Comparison of ENCODE assay signal across 34 cellular contexts in the genomic region with DNA sequence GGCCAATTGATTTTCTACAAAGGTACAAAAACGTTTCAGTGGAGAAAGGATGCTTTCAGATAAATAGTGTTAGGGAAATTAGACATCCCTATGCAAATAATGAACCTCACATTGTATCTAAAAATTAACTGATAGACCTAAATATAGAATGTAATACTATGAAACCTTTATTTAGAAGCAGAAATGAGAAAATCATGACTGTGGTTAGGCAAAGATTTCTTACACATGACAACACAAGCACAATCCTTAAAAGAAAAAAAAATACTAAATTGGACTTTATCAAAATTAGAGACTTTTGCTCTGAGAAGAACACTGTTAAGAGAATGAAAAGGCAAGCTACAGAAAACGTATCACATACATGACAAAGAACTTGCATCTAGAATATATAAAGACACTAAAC. TPM values are rescaled to one million over a fixed set of nuclear protein-coding genes. Genes with fewer than 3 reads are reported as not detected.
"Had no signal": no experiment of that assay in that cellular context is flagged by ENCODE, and none has a peak within 500 bp of the region (broad histone marks: within the 10 kb centered on the region; RNA-seq: fewer than 3 reads in every experiment).

No MANE protein-coding gene starts in this region.

- FAIRE-seq: endometrium, islet of Langerhans, keratinocyte had no signal

- DNase-seq: dermis blood vessel endothelial cell; effector CD8-positive, alpha-beta T cell; effector memory CD8-positive, alpha-beta T cell; endodermal cell; erythroblast; esophagus squamous epithelium; foreskin fibroblast; foreskin melanocyte; gastrocnemius medialis; glutamatergic neuron; head of caudate nucleus; heart right ventricle; hippocampal formation; left cardiac atrium; left lung; left ventricle myocardium superior; lower lobe of right lung; mesenchymal stem cell; mucosa of descending colon; naive B cell; naive thymus-derived CD8-positive, alpha-beta T cell had no signal

- H3K4me1 ChIP-seq: esophagus squamous epithelium, gastrocnemius medialis, heart right ventricle, left lung, lower lobe of right lung had no signal

- H3K27me3 ChIP-seq: esophagus squamous epithelium, gastrocnemius medialis, heart right ventricle, left lung had no signal

- H3K4me3 ChIP-seq: coronary artery, esophagus squamous epithelium, gastrocnemius medialis, heart right ventricle, left lung, lower lobe of right lung, mucosa of descending colon had no signal

- ATAC-seq: effector memory CD8-positive, alpha-beta T cell; esophagus mucosa; gastrocnemius medialis; heart right ventricle; left cardiac atrium; left lung; left ventricle myocardium superior; lower lobe of right lung; mucosa of descending colon; naive thymus-derived CD8-positive, alpha-beta T cell had no signal

- H3K9me3 ChIP-seq: esophagus squamous epithelium, gastrocnemius medialis, heart right ventricle, left lung, lower lobe of right lung, mucosa of descending colon had no signal

- H3K27ac ChIP-seq: coronary artery, epithelial cell of prostate, esophagus squamous epithelium, gastrocnemius medialis, heart right ventricle, left lung, lower lobe of right lung had no signal

- H3K36me3 ChIP-seq: esophagus squamous epithelium, gastrocnemius medialis, heart right ventricle, left lung, lower lobe of right lung had no signal

RNA-seq across cellular contexts. Expression of gene SPANXN4, which starts 43.0 kb away (rescaled TPM):
- total RNA-seq: dermis blood vessel endothelial cell; endodermal cell; esophagus mucosa; esophagus squamous epithelium; gastrocnemius medialis; glomerular endothelial cell; heart right ventricle; kidney epithelial cell; left cardiac atrium; left lung; left ventricle myocardium superior; lower leg skin; lower lobe of right lung; lung microvascular endothelial cell; mesenteric fat pad; mesothelial cell of epicardium; mucosa of descending colon; myocyte; naive thymus-derived CD8-positive, alpha-beta T cell had no signal
- polyA plus RNA-seq: heart right ventricle; keratinocyte; naive thymus-derived CD8-positive, alpha-beta T cell had no signal
